In genomic region chr19:3140667-3141038, GRCh38 we compare ENCODE assay signal across 17 cellular contexts. TPM values are rescaled to one million over a fixed set of nuclear protein-coding genes. Genes with fewer than 3 reads are reported as not detected.
DNase-seq lines count a peak whose midpoint lies in the region; ATAC-seq and TF ChIP-seq lines count a peak whose summit lies in the region.
"Had no signal": no experiment of that assay in that cellular context is flagged by ENCODE, and none has a peak within 500 bp of the region (broad histone marks: within the 10 kb centered on the region; RNA-seq: fewer than 3 reads in every experiment).

No MANE protein-coding gene starts in this region.

- no TSS peak for BruUV-seq in PC-3 (replicated peaks; lab: Mats Ljungman, UMichigan)

- H3K4me1 ChIP-seq in PC-3 (ENCODE audit: insufficient read depth, low read length) (peaks cover 9% of the 10 kb centered on the region), hepatocyte (ENCODE audit: insufficient read depth) (no peaks in the 10 kb centered on the region)

- H3K4me2 ChIP-seq in PC-3 (ENCODE audit: low read length) (no peak overlapping the region), hepatocyte (no peak overlapping the region)

- H3K27me3 ChIP-seq in PC-3 (ENCODE audit: low read length) (no peaks in the 10 kb centered on the region), hepatocyte (no peaks in the 10 kb centered on the region)
- H3K27me3 ChIP-seq: ovary, Peyer's patch, thyroid gland had no signal

- H3K36me3 ChIP-seq in PC-3 (ENCODE audit: low read depth, low read length) (no peaks in the 10 kb centered on the region), hepatocyte (replicated peaks; ENCODE audit: insufficient read depth, low read depth) (no peaks in the 10 kb centered on the region)
- H3K36me3 ChIP-seq: ovary, Peyer's patch, thyroid gland had no signal

- H3K4me3 ChIP-seq in PC-3 (ENCODE audit: low read length): no peak overlapping the region
- H3K4me3 ChIP-seq in hepatocyte: no peak overlapping the region
- H3K4me3 ChIP-seq: ovary, Peyer's patch, thyroid gland had no signal

- TF ChIP-seq CTCF in PC-3 (conservative IDR thresholded peaks at IDR 0.05; ENCODE audit: low read depth, low read length) (no peak), hepatocyte (IDR thresholded peaks at IDR 0.05; ENCODE audit: poor library complexity) (no peak)

- no peaks in the 10 kb centered on the region for H3K79me2 ChIP-seq in PC-3 (ENCODE audit: low read length)
- H3K79me2 ChIP-seq in hepatocyte: no peaks in the 10 kb centered on the region

- POLR2A ChIA-PET in PC-3 (lab: Charles Lee; ENCODE audit: unreplicated experiment): no interaction called here

- H3K27ac ChIP-seq in PC-3 (ENCODE audit: low read length): 0 out of 2 replicates have a peak overlapping the region, but pooled peaks have one; percentile 5
- no peak overlapping the region for H3K27ac ChIP-seq in hepatocyte
- H3K27ac ChIP-seq: ovary had no signal

- H4K20me1 ChIP-seq in PC-3 (ENCODE audit: low read length): no peaks in the 10 kb centered on the region
- no peaks in the 10 kb centered on the region for H4K20me1 ChIP-seq in hepatocyte (ENCODE audit: insufficient read depth, poor library complexity, severe bottlenecking)

- intact Hi-C loops in PC-3 (cut with micrococcal nuclease): no loop called here

- peaks cover 20% of the 10 kb centered on the region for H3K36me3 Mint-ChIP-seq in activated naive CD4-positive, alpha-beta T cell treated with anti-CD3 and anti-CD28 coated beads, Interleukin-2, amount 10 ng/mL, durations not matched to agents 7 days and 5 days
- H3K36me3 Mint-ChIP-seq: mesothelial cell of epicardium had no signal

- H3K9ac ChIP-seq in PC-3 (ENCODE audit: low read length): no peak overlapping the region

- no peaks in the 10 kb centered on the region for H3F3A ChIP-seq in PC-3 (ENCODE audit: low read length, unreplicated experiment)

- H3K9me3 Mint-ChIP-seq in activated naive CD4-positive, alpha-beta T cell treated with anti-CD3 and anti-CD28 coated beads, Interleukin-2, amount 10 ng/mL, durations not matched to agents 7 days and 5 days: no peaks in the 10 kb centered on the region
- no peaks in the 10 kb centered on the region for H3K9me3 Mint-ChIP-seq in stimulated activated naive CD8-positive, alpha-beta T cell treated with anti-CD3 and anti-CD28 coated beads, Interleukin-15, amount 100 ng/mL, for 72 hours

- no peak for DNase-seq in activated naive CD4-positive, alpha-beta T cell treated with anti-CD3 and anti-CD28 coated beads, Interleukin-2, amount 10 ng/mL, durations not matched to agents 7 days and 5 days
- no peak for DNase-seq in activated naive CD4-positive, alpha-beta T cell treated with anti-CD3 and anti-CD28 coated beads, Interleukin-2, amount 50 U/mL, for 16 hours
- DNase-seq in PC-3 (no peak), dermis blood vessel endothelial cell (peak; percentile 27), hepatocyte (ENCODE audit: low spot score) (no peak), iPS-NIHi11 (ENCODE audit: low spot score) (no peak), occipital lobe (lab: John Stamatoyannopoulos, UW) (no peak)
- DNase-seq in stimulated activated naive CD8-positive, alpha-beta T cell treated with anti-CD3 and anti-CD28 coated beads, Interleukin-15, amount 100 ng/mL, for 72 hours: no peak
- DNase-seq: anterior cingulate cortex, cortex of kidney, NCI-H1436, NCI-H446 treated with DMSO at 0.1 percent for 48 hours, ovary, Peyer's patch, T-helper 9 cell, thyroid gland had no signal

- H2AFZ ChIP-seq in PC-3 (ENCODE audit: low read length): no peak overlapping the region
- no peak overlapping the region for H2AFZ ChIP-seq in hepatocyte

- peaks cover 41% of the 10 kb centered on the region for H3K4me1 Mint-ChIP-seq in activated naive CD4-positive, alpha-beta T cell treated with anti-CD3 and anti-CD28 coated beads, Interleukin-2, amount 10 ng/mL, durations not matched to agents 7 days and 5 days
- peaks cover 40% of the 10 kb centered on the region for H3K4me1 Mint-ChIP-seq in stimulated activated naive CD8-positive, alpha-beta T cell treated with anti-CD3 and anti-CD28 coated beads, Interleukin-15, amount 100 ng/mL, for 72 hours

- ATAC-seq in PC-3: no peak
- no peak for ATAC-seq in stimulated activated naive CD8-positive, alpha-beta T cell treated with anti-CD3 and anti-CD28 coated beads, Interleukin-15, amount 100 ng/mL, for 72 hours

- peaks cover 17% of the 10 kb centered on the region for H3K27me3 Mint-ChIP-seq in activated naive CD4-positive, alpha-beta T cell treated with anti-CD3 and anti-CD28 coated beads, Interleukin-2, amount 10 ng/mL, durations not matched to agents 7 days and 5 days
- H3K27me3 Mint-ChIP-seq in stimulated activated naive CD8-positive, alpha-beta T cell treated with anti-CD3 and anti-CD28 coated beads, Interleukin-15, amount 100 ng/mL, for 72 hours: peaks cover 11% of the 10 kb centered on the region

- H3K9me2 ChIP-seq in PC-3 (replicated peaks; ENCODE audit: low read length): no peaks in the 10 kb centered on the region
- no peaks in the 10 kb centered on the region for H3K9me2 ChIP-seq in hepatocyte (replicated peaks; ENCODE audit: insufficient read depth)

- CTCF ChIA-PET in activated naive CD4-positive, alpha-beta T cell treated with anti-CD3 and anti-CD28 coated beads, Interleukin-2, amount 10 ng/mL, durations not matched to agents 7 days and 5 days (lab: Charles Lee): interaction anchor here (5.4 kb wide), 1 partner anchor 13 kb away, joined by 38 read pairs; no protein-coding TSS in a partner anchor
- CTCF ChIA-PET in PC-3 (lab: Charles Lee): no interaction called here

- H3K9me3 ChIP-seq in PC-3 (ENCODE audit: low read length) (no peaks in the 10 kb centered on the region), hepatocyte (ENCODE audit: low read depth) (no peaks in the 10 kb centered on the region)
- H3K9me3 ChIP-seq: ovary, Peyer's patch, thyroid gland had no signal

- H3K27ac Mint-ChIP-seq in activated naive CD4-positive, alpha-beta T cell treated with anti-CD3 and anti-CD28 coated beads, Interleukin-2, amount 10 ng/mL, durations not matched to agents 7 days and 5 days: peak overlapping the region; percentile 64
- H3K27ac Mint-ChIP-seq in stimulated activated naive CD8-positive, alpha-beta T cell treated with anti-CD3 and anti-CD28 coated beads, Interleukin-15, amount 100 ng/mL, for 72 hours: peak overlapping the region in 1 of 2 donors; percentile 15
- H3K27ac Mint-ChIP-seq: mesothelial cell of epicardium had no signal

- H3K4me3 Mint-ChIP-seq in activated naive CD4-positive, alpha-beta T cell treated with anti-CD3 and anti-CD28 coated beads, Interleukin-2, amount 10 ng/mL, durations not matched to agents 7 days and 5 days: no peak overlapping the region
- H3K4me3 Mint-ChIP-seq in stimulated activated naive CD8-positive, alpha-beta T cell treated with anti-CD3 and anti-CD28 coated beads, Interleukin-15, amount 100 ng/mL, for 72 hours: peak overlapping the region; percentile 2 to 16
- H3K4me3 Mint-ChIP-seq: mesothelial cell of epicardium had no signal

RNA-seq across cellular contexts. Expression of gene GNA15, which starts 4.8 kb away (rescaled TPM):
- total RNA-seq in PC-3 (2014; rRNA removed) (not detected in 2 replicates), dermis blood vessel endothelial cell (under 0.01 and 0.23 TPM in 2 replicates), hepatocyte (0.24 and 1.5 TPM in 2 replicates), occipital lobe (1.9 TPM)
- polyA plus RNA-seq in hepatocyte: 0.29 and 0.45 TPM in 2 replicates

RNA-seq across cellular contexts. Expression of gene S1PR4, which starts 37.9 kb away (rescaled TPM):
- total RNA-seq in PC-3 (2014; rRNA removed) (0.26 and 1.3 TPM in 2 replicates), dermis blood vessel endothelial cell (2.1 and 2.2 TPM in 2 replicates), hepatocyte (0.07 TPM in 1 of 2 replicates, not detected in the other), occipital lobe (0.16 TPM)
- polyA plus RNA-seq in hepatocyte: 0.16 TPM in 1 of 2 replicates, not detected in the other
- total RNA-seq: mesothelial cell of epicardium had no signal

RNA-seq across cellular contexts. Expression of gene NCLN, which starts 45.1 kb away (rescaled TPM):
- total RNA-seq in PC-3 (2014; rRNA removed) (74.7 and 132 TPM in 2 replicates), dermis blood vessel endothelial cell (38.3 and 74.5 TPM in 2 replicates), hepatocyte (42.8 and 44.9 TPM in 2 replicates), occipital lobe (11.9 TPM)
- 85.5 and 94.2 TPM in 2 replicates for polyA plus RNA-seq in hepatocyte

RNA-seq across cellular contexts. Expression of gene GNA11, which starts 46.5 kb away (rescaled TPM):
- total RNA-seq in PC-3 (2014; rRNA removed) (59.6 and 89.4 TPM in 2 replicates), dermis blood vessel endothelial cell (80.8 and 87.2 TPM in 2 replicates), hepatocyte (53.8 and 60.2 TPM in 2 replicates), occipital lobe (56.8 TPM)
- polyA plus RNA-seq in hepatocyte: 100 and 115 TPM in 2 replicates
